Comparison of ENCODE assay signal across 17 cellular contexts in genomic region chr15:70281261-70281810, GRCh38.
"Had no signal": no experiment of that assay in that cellular context is flagged by ENCODE, and none has a peak within 500 bp of the region (broad histone marks: within the 10 kb centered on the region; RNA-seq: fewer than 3 reads in every experiment).

No MANE protein-coding gene starts in this region.

- DNase-seq: activated CD8-positive, alpha-beta memory T cell treated with anti-CD3 and anti-CD28 coated beads, Interleukin-2, amount 50 U/mL, for 4 hours; activated naive CD4-positive, alpha-beta T cell; activated naive CD8-positive, alpha-beta T cell treated with anti-CD3 and anti-CD28 coated beads, Interleukin-2, amount 10 ng/mL, durations not matched to agents 7 days and 5 days; cerebellar nuclear complex; dermis blood vessel endothelial cell; effector memory CD8-positive, alpha-beta T cell; gastrocnemius medialis; left cardiac atrium; midbrain; sigmoid colon had no signal

- H2AFZ ChIP-seq: parathyroid adenoma had no signal

- H3K27me3 Mint-ChIP-seq: activated CD8-positive, alpha-beta T cell treated with anti-CD3 and anti-CD28 coated beads for 36 hours had no signal

- H3K9me3 Mint-ChIP-seq: activated CD8-positive, alpha-beta T cell treated with anti-CD3 and anti-CD28 coated beads for 36 hours; activated naive CD8-positive, alpha-beta T cell treated with anti-CD3 and anti-CD28 coated beads, Interleukin-2, amount 10 ng/mL, durations not matched to agents 7 days and 5 days; effector memory CD8-positive, alpha-beta T cell; T-helper 1 cell treated with Interleukin-12 subunit alpha and Interleukin-12 subunit beta and Interleukin-4 antibody, amounts not matched to agents 30 μg/mL and 1 μg/mL, for 36 hours had no signal

- H3K4me3 ChIP-seq: gastrocnemius medialis, lung, sigmoid colon, spleen, thoracic aorta had no signal

- H3K79me2 ChIP-seq: parathyroid adenoma had no signal

- H3K36me3 ChIP-seq: gastrocnemius medialis, sigmoid colon, spleen, thoracic aorta had no signal

- H3K36me3 Mint-ChIP-seq: activated naive CD8-positive, alpha-beta T cell treated with anti-CD3 and anti-CD28 coated beads, Interleukin-2, amount 10 ng/mL, durations not matched to agents 7 days and 5 days had no signal

- H3K4me1 ChIP-seq: gastrocnemius medialis, parathyroid adenoma had no signal

- ATAC-seq: effector memory CD8-positive, alpha-beta T cell; gastrocnemius medialis had no signal

- H3K27ac Mint-ChIP-seq: activated CD8-positive, alpha-beta T cell treated with anti-CD3 and anti-CD28 coated beads for 36 hours; effector memory CD8-positive, alpha-beta T cell; T-helper 1 cell treated with Interleukin-12 subunit alpha and Interleukin-12 subunit beta and Interleukin-4 antibody, amounts not matched to agents 30 μg/mL and 1 μg/mL, for 36 hours had no signal

- H3K27me3 ChIP-seq: gastrocnemius medialis, sigmoid colon had no signal

- H3K9ac ChIP-seq: parathyroid adenoma had no signal

- H3K27ac ChIP-seq: epithelial cell of prostate, gastrocnemius medialis, parathyroid adenoma, spleen, thoracic aorta had no signal

- H3K9me3 ChIP-seq: gastrocnemius medialis, sigmoid colon, spleen, thoracic aorta had no signal

- H3K4me3 Mint-ChIP-seq: activated CD8-positive, alpha-beta T cell treated with anti-CD3 and anti-CD28 coated beads for 36 hours; effector memory CD8-positive, alpha-beta T cell; T-helper 1 cell treated with Interleukin-12 subunit alpha and Interleukin-12 subunit beta and Interleukin-4 antibody, amounts not matched to agents 30 μg/mL and 1 μg/mL, for 36 hours had no signal
